9 cellular contexts compared by ENCODE assay signal in the genomic region with DNA sequence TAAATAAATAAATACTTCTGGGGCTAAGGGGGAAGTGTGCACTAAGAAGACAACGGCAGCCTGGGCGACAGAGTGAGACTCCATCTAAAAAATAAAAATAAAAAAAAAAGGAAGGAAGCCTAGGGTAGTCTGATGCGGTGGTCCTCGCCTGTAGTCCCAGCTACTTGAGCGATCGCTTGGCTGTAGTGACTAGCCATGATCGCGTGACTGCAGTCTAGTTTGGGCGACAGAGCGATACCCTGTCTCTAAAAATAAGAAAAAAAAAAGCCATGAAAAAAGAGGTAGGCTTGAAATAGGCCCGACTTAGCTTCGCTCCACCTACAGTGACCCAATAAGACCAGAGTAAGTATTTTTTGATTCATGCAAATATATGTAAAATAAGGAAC. TPM values are rescaled to one million over a fixed set of nuclear protein-coding genes. Genes with fewer than 3 reads are reported as not detected.
A peak's percentile ranks its signal among the peaks of the same experiment; 100 is the strongest.
DNase-seq lines count a peak whose midpoint lies in the region; ATAC-seq, FAIRE-seq and TF ChIP-seq lines count a peak whose summit lies in the region.
"Had no signal": no experiment of that assay in that cellular context is flagged by ENCODE, and none has a peak within 500 bp of the region (broad histone marks: within the 10 kb centered on the region; RNA-seq: fewer than 3 reads in every experiment).

No MANE protein-coding gene starts in this region.

- peak; percentile 11 for ATAC-seq in HG02571 (IDR thresholded peaks at IDR 0.05; ENCODE audit: unreplicated experiment)
- no peak for ATAC-seq in activated B cell treated with CpG ODN at 0.5 μM for 24 hours (ENCODE audit: low read depth)

- H3K4me3 ChIP-seq in GM12864 (ENCODE audit: low read depth, low read length) (peak overlapping the region; percentile 25), H7 (ENCODE audit: insufficient read depth, low read depth, low read length) (no peak overlapping the region)

- H3K27me3 ChIP-seq in H7 (ENCODE audit: control insufficient read depth, insufficient read depth, low read length), result no peaks in the 10 kb centered on the region

- peaks cover 26% of the 10 kb centered on the region for H3K36me3 Mint-ChIP-seq in activated B cell treated with CpG ODN at 0.5 μM for 24 hours (ENCODE audit: low read depth)
- peaks cover 18% of the 10 kb centered on the region for H3K36me3 Mint-ChIP-seq in nephron (ENCODE audit: low read depth)

- H3K4me3 Mint-ChIP-seq in activated B cell treated with CpG ODN at 0.5 μM for 24 hours (peak overlapping the region; percentile 91), nephron (peak overlapping the region; percentile 84 to 86 (median 85))

- peak overlapping the region; percentile 93 for H3K27ac Mint-ChIP-seq in activated B cell treated with CpG ODN at 0.5 μM for 24 hours
- H3K27ac Mint-ChIP-seq in nephron, result peak overlapping the region; percentile 15 to 74 (median 61)

- H3K9me3 Mint-ChIP-seq in activated B cell treated with CpG ODN at 0.5 μM for 24 hours (no peaks in the 10 kb centered on the region), nephron (no peaks in the 10 kb centered on the region)

- POLR2A ChIA-PET in activated B cell treated with CpG ODN at 0.5 μM for 24 hours (lab: Charles Lee), result interaction anchor here (0.5 to 3.1 kb wide), 29 partner anchors 8 to 999 kb away, joined by 3 to 40 read pairs (median 4); a partner anchor contains a TSS

- CTCF ChIA-PET in activated B cell treated with CpG ODN at 0.5 μM for 24 hours (lab: Charles Lee), result interaction anchor here (0.6 to 1.9 kb wide), 8 partner anchors 14 to 191 kb away, joined by 3 to 6 read pairs (median 3); a partner anchor contains a TSS

- H3K27me3 Mint-ChIP-seq in activated B cell treated with CpG ODN at 0.5 μM for 24 hours, result no peaks in the 10 kb centered on the region
- no peaks in the 10 kb centered on the region for H3K27me3 Mint-ChIP-seq in nephron (ENCODE audit: low read depth)

- TF ChIP-seq CTCF in GM12864 (IDR thresholded peaks at IDR 0.05; ENCODE audit: low read depth, low read length, missing control alignments) (no peak), activated B cell treated with CpG ODN at 0.5 μM for 24 hours (IDR thresholded peaks at IDR 0.05) (no peak), nephron (IDR thresholded peaks at IDR 0.05; ENCODE audit: unreplicated experiment in 3 of 3) (no peak)

- peaks cover 11% of the 10 kb centered on the region for H3K36me3 ChIP-seq in H7 (replicated peaks; ENCODE audit: control insufficient read depth, insufficient read depth, low read length)

- DNase-seq in GM12864 (ENCODE audit: low read depth) (no peak), activated B cell treated with CpG ODN at 0.5 μM for 24 hours (peak; percentile 38), GF-D8 (lab: John Stamatoyannopoulos, UW) (no peak), H7 (no peak), DMS79 (lab: John Stamatoyannopoulos, UW) (no peak), urothelium cell line (ENCODE audit: low spot score) (no peak)

- intact Hi-C loops in activated B cell treated with CpG ODN at 0.5 μM for 24 hours (cut with micrococcal nuclease), result loop anchor here (2.0 to 5.0 kb wide), 5 partner anchors 14 to 1934 kb away; a partner anchor contains a TSS

- no peak for FAIRE-seq in urothelium cell line (lab: Jason Lieb, UNC)

- peaks cover 29% of the 10 kb centered on the region for H3K4me1 Mint-ChIP-seq in activated B cell treated with CpG ODN at 0.5 μM for 24 hours
- peaks cover 14% of the 10 kb centered on the region for H3K4me1 Mint-ChIP-seq in nephron

RNA-seq across cellular contexts. Expression of a gene that starts 0.7 kb away (rescaled TPM):
- total RNA-seq in activated B cell treated with CpG ODN at 0.5 μM for 24 hours, result 121 and 135 TPM in 2 replicates
- total RNA-seq in H7 (2014; rRNA removed; shearing (Covaris generic)), result 186 and 194 TPM in 2 replicates

RNA-seq across cellular contexts. Expression of a gene that starts 2.0 kb away (rescaled TPM):
- total RNA-seq in activated B cell treated with CpG ODN at 0.5 μM for 24 hours, result 0.42 and 0.44 TPM in 2 replicates
- total RNA-seq in H7 (2014; rRNA removed; shearing (Covaris generic)), result 7.5 and 13.6 TPM in 2 replicates
- total RNA-seq: bronchial epithelial cell had no signal

RNA-seq across cellular contexts. Expression of a gene that starts 15.1 kb away (rescaled TPM):
- total RNA-seq in activated B cell treated with CpG ODN at 0.5 μM for 24 hours, result 7.9 and 9.1 TPM in 2 replicates
- total RNA-seq in H7 (2014; rRNA removed; shearing (Covaris generic)), result 18.0 and 22.7 TPM in 2 replicates

RNA-seq across cellular contexts. Expression of a gene that starts 20.9 kb away (rescaled TPM):
- 4.3 and 4.6 TPM in 2 replicates for total RNA-seq in activated B cell treated with CpG ODN at 0.5 μM for 24 hours
- 232 and 246 TPM in 2 replicates for total RNA-seq in H7 (2014; rRNA removed; shearing (Covaris generic))

RNA-seq across cellular contexts. Expression of a gene that starts 36.6 kb away (rescaled TPM):
- total RNA-seq in activated B cell treated with CpG ODN at 0.5 μM for 24 hours, result 5.4 and 6.6 TPM in 2 replicates
- 13.6 and 15.1 TPM in 2 replicates for total RNA-seq in H7 (2014; rRNA removed; shearing (Covaris generic))
